In the genomic region with DNA sequence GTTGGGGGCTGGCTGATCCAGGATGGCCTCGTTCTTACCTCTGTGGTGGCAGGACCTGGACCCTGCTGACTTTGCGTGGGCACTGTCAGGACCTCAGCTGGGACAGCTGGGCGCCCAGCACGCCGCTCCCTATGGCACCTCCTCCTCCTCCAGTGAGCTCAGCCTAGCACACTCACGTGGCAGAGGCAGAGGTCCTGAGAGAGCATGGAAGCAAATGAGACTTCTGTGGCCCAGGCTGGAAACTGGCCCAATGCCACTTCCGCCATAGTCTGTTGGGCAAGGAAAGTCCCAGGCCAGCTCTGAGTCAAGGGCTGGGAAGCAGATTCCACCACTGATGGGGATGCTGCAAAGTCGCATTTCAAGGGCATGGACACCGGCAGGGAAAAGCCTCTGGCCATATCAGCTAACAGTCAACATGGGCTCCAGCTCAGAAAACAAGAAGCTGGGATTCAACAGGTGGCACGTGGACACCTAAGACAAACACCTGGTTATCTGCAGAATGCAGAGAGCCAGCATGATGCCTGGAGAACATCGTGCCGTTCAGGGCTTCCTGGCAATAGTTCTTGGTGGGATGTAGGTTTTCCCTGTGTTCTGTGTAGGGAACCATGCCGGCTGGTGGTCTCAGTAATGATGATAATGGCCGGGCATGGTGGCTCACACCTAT, we compare ENCODE assay signal across 1 cellular context.
TF ChIP-seq lines count a peak whose summit lies in the region.

No MANE protein-coding gene starts in this region.

TF ChIP-seq in H1, 55 proteins besides CTCF, POLR2A, EP300 and RAD21:
- TF ChIP-seq, protein P1, sequence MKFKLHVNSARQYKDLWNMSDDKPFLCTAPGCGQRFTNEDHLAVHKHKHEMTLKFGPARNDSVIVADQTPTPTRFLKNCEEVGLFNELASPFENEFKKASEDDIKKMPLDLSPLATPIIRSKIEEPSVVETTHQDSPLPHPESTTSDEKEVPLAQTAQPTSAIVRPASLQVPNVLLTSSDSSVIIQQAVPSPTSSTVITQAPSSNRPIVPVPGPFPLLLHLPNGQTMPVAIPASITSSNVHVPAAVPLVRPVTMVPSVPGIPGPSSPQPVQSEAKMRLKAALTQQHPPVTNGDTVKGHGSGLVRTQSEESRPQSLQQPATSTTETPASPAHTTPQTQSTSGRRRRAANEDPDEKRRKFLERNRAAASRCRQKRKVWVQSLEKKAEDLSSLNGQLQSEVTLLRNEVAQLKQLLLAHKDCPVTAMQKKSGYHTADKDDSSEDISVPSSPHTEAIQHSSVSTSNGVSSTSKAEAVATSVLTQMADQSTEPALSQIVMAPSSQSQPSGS (IDR thresholded peaks at IDR 0.05; ENCODE audit: low read length), result no peak
- TF ChIP-seq NRF1 (IDR thresholded peaks at IDR 0.05; ENCODE audit: low read depth, low read length) (no peak), SP1 (IDR thresholded peaks at IDR 0.05; ENCODE audit: low read depth, low read length) (no peak), SRF (IDR thresholded peaks at IDR 0.05; ENCODE audit: low read depth, low read length) (no peak), SUZ12 (IDR thresholded peaks at IDR 0.05; ENCODE audit: low read length) (no peak), YY1 (IDR thresholded peaks at IDR 0.05; ENCODE audit: low read depth, low read length) (no peak), ZNF274 (IDR thresholded peaks at IDR 0.05; ENCODE audit: borderline replicate concordance, extremely low read depth, low read length) (no peak), JUN (IDR thresholded peaks at IDR 0.05; ENCODE audit: low read depth, low read length) (no peak), CREB1 (IDR thresholded peaks at IDR 0.05) (no peak), CBX8 (IDR thresholded peaks at IDR 0.05; ENCODE audit: borderline replicate concordance, low read depth, low read length) (no peak), POU5F1 (IDR thresholded peaks at IDR 0.05; ENCODE audit: low read depth, low read length) (no peak), BRCA1 (IDR thresholded peaks at IDR 0.05; ENCODE audit: low read depth, low read length) (no peak), BACH1 (IDR thresholded peaks at IDR 0.05; ENCODE audit: low read length) (no peak), TBP (IDR thresholded peaks at IDR 0.05; ENCODE audit: low read depth, low read length) (no peak), KDM1A (IDR thresholded peaks at IDR 0.05; ENCODE audit: borderline replicate concordance, low read length) (no peak)
- TF ChIP-seq, protein P2, sequence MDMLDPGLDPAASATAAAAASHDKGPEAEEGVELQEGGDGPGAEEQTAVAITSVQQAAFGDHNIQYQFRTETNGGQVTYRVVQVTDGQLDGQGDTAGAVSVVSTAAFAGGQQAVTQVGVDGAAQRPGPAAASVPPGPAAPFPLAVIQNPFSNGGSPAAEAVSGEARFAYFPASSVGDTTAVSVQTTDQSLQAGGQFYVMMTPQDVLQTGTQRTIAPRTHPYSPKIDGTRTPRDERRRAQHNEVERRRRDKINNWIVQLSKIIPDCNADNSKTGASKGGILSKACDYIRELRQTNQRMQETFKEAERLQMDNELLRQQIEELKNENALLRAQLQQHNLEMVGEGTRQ (IDR thresholded peaks at IDR 0.05; ENCODE audit: low read length), result no peak
